In the genomic region with DNA sequence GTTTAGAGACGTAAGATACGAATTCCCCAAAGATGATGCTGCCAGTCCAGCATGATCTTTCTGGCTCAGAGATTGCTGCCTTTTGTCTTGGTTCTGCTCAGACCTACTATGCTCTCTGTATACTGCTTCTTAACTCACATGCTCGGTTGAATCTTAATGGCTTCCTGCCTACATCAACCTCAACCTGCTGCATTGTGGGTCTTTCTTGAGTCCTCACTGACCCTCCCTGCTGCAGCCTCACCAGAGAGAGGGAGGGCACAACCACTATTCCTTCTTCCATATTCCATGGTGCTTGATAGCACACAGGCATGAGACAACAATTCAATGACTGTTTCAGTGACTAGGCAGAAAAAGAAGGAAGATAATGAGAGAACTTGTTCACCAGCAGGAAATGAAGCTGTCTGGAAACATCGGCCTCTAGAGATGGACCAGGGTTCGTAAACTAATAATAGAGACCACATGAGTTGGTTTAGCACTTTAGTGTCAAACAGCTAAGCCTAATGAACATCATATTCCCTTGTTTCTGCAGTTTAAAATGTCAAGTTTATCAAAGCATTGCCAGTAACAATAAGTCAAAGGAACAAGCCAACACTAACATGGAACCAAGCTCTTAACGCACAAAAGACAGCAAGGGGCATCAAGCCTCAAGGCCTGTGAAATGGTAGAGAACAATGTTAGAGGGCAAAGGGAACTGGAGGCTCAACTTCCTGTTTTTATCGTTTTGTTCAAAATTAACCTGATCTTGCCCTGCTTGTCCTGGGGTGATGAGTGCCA, we compare ENCODE assay signal across 25 cellular contexts.
"Had no signal": no experiment of that assay in that cellular context is flagged by ENCODE, and none has a peak within 500 bp of the region (broad histone marks: within the 10 kb centered on the region; RNA-seq: fewer than 3 reads in every experiment).

No MANE protein-coding gene starts in this region.

- H3K27me3 ChIP-seq: gastrocnemius medialis, sigmoid colon, testis, vagina had no signal

- ATAC-seq: activated CD4-positive, alpha-beta T cell treated with anti-CD3 and anti-CD28 coated beads for 36 hours; activated T-cell treated with anti-CD3 and anti-CD28 coated beads, Interleukin-2, amount 50 U/mL, for 4 hours; gastrocnemius medialis; naive thymus-derived CD4-positive, alpha-beta T cell; stimulated activated naive B cell treated with anti-CD40 and anti-IgM and Interleukin-4, amounts not matched to agents 10 μg/mL and 1 μg/mL and 100 μg/mL, for 72 hours had no signal

- DNase-seq: activated B cell treated with CpG ODN at 0.5 μM for 24 hours; activated CD4-positive, alpha-beta T cell treated with anti-CD3 and anti-CD28 coated beads for 36 hours; activated CD4-positive, alpha-beta T cell treated with anti-CD3 and anti-CD28 coated beads, Interleukin-2, amount 50 U/mL, for 4 hours; activated CD8-positive, alpha-beta memory T cell treated with anti-CD3 and anti-CD28 coated beads, Interleukin-2, amount 50 U/mL, for 48 hours; activated naive CD4-positive, alpha-beta T cell treated with Interleukin-2 at 50 U/mL for 16 hours; activated naive CD8-positive, alpha-beta T cell treated with anti-CD3 and anti-CD28 coated beads for 36 hours; activated T-cell treated with anti-CD3 and anti-CD28 coated beads, Interleukin-2, amount 50 U/mL, for 4 hours; central memory CD4-positive, alpha-beta T cell; dermis blood vessel endothelial cell; effector CD8-positive, alpha-beta T cell; gastrocnemius medialis; hippocampal formation; kidney glomerular epithelial cell; left ventricle myocardium inferior; naive thymus-derived CD4-positive, alpha-beta T cell; posterior cingulate gyrus; sigmoid colon; stimulated activated CD4-positive, alpha-beta T cell treated with anti-CD3 and anti-CD28 coated beads, Interleukin-15, amount 100 ng/mL, for 24 hours; stimulated activated naive B cell treated with anti-CD40 and anti-IgM and Interleukin-4, amounts not matched to agents 10 μg/mL and 1 μg/mL and 100 μg/mL, for 72 hours; testis had no signal

- H3K27ac ChIP-seq: gastrocnemius medialis, left ventricle myocardium inferior, neural progenitor cell, sigmoid colon, vagina had no signal

- H3K4me1 ChIP-seq: gastrocnemius medialis, left ventricle myocardium inferior, vagina had no signal

- H3K4me3 ChIP-seq: gastrocnemius medialis, left ventricle myocardium inferior, neural progenitor cell, sigmoid colon, smooth muscle cell, testis, vagina had no signal

- FAIRE-seq: astrocyte, TTC549 had no signal

- H3K9me3 ChIP-seq: gastrocnemius medialis, left ventricle myocardium inferior, sigmoid colon, testis, vagina had no signal

- H3K9ac ChIP-seq: neural progenitor cell had no signal

- H3K36me3 ChIP-seq: gastrocnemius medialis, left ventricle myocardium inferior, neural progenitor cell, sigmoid colon, vagina had no signal

- H3K4me2 ChIP-seq: neural progenitor cell, smooth muscle cell had no signal

- H2AFZ ChIP-seq: neural progenitor cell had no signal
